In genomic region chr17:32631341-32632109, GRCh38 we compare ENCODE assay signal across 19 cellular contexts.
DNase-seq lines count a peak whose midpoint lies in the region; ATAC-seq and TF ChIP-seq lines count a peak whose summit lies in the region.
"Had no signal": no experiment of that assay in that cellular context is flagged by ENCODE, and none has a peak within 500 bp of the region (broad histone marks: within the 10 kb centered on the region; RNA-seq: fewer than 3 reads in every experiment).

No MANE protein-coding gene starts in this region.

- no peaks in the 10 kb centered on the region for H3K9me3 ChIP-seq in gastroesophageal sphincter
- no peaks in the 10 kb centered on the region for H3K9me3 ChIP-seq in thyroid gland

- H3K27me3 Mint-ChIP-seq in activated T-helper 17 cell treated with anti-CD3 and anti-CD28 coated beads, Interleukin-2, amount 50 U/mL, for 72 hours = no peaks in the 10 kb centered on the region
- H3K27me3 Mint-ChIP-seq: B cell; CD4-positive, alpha-beta T cell had no signal

- H3K36me3 ChIP-seq in gastroesophageal sphincter (peaks cover 0 to 5% of the 10 kb centered on the region in 2 donors), thyroid gland (no peaks in the 10 kb centered on the region)

- H3K27ac ChIP-seq in gastroesophageal sphincter = no peak overlapping the region
- H3K27ac ChIP-seq in thyroid gland = no peak overlapping the region
- H3K27ac ChIP-seq: 22Rv1, HL-60 had no signal

- H3K9me3 Mint-ChIP-seq in activated T-helper 17 cell treated with anti-CD3 and anti-CD28 coated beads, Interleukin-2, amount 50 U/mL, for 72 hours = no peaks in the 10 kb centered on the region
- H3K9me3 Mint-ChIP-seq: CD4-positive, alpha-beta T cell; GM23338 had no signal

- DNase-seq in Right ventricle myocardium inferior (ENCODE audit: missing footprints) (no peak), cardiac septum (ENCODE audit: low spot score) (no peak), left ventricle myocardium superior (no peak), thyroid gland (peak; percentile 10 to 38), ecto neural progenitor cell (ENCODE audit: low spot score) (no peak)
- DNase-seq: C1 segment of cervical spinal cord; CD4-positive, alpha-beta T cell; DMS153; DND-41; GDM1; H7; IMR-90 had no signal

- TF ChIP-seq POLR2A in gastroesophageal sphincter (IDR thresholded peaks at IDR 0.05) = no peak
- no peak for TF ChIP-seq POLR2A in thyroid gland (IDR thresholded peaks at IDR 0.05)

- peak; percentile 91 for ATAC-seq in Right ventricle myocardium inferior
- ATAC-seq in gastroesophageal sphincter = peak; percentile 71
- peak; percentile 92 for ATAC-seq in left ventricle myocardium superior
- ATAC-seq in activated T-helper 17 cell treated with anti-CD3 and anti-CD28 coated beads, Interleukin-2, amount 50 U/mL, for 72 hours (replicated peaks) = no peak
- ATAC-seq in GM19467 (IDR thresholded peaks at IDR 0.05; ENCODE audit: unreplicated experiment) = no peak
- ATAC-seq: GM23338 had no signal

- 81 to 82% methylated on average over 4 to 5 of the region's 6 CpGs for WGBS in gastroesophageal sphincter (ENCODE audit: low coverage in 1 of 2), 2 donors
- 61 to 62% methylated on average over 6 of the region's 6 CpGs for WGBS in thyroid gland, 2 donors

- no peak for TF ChIP-seq EP300 in gastroesophageal sphincter (IDR thresholded peaks at IDR 0.05)

- H3K36me3 Mint-ChIP-seq in activated T-helper 17 cell treated with anti-CD3 and anti-CD28 coated beads, Interleukin-2, amount 50 U/mL, for 72 hours (ENCODE audit: low read depth) = no peaks in the 10 kb centered on the region

- H3K4me3 ChIP-seq in gastroesophageal sphincter = no peak overlapping the region
- no peak overlapping the region for H3K4me3 ChIP-seq in thyroid gland (replicated peaks in 1 of 3)
- H3K4me3 ChIP-seq: GM23338 had no signal

- intact Hi-C loops in Right ventricle myocardium inferior (cut with DNase I) = no loop called here
- intact Hi-C loops in cardiac septum (cut with DNase I) = no loop called here
- intact Hi-C loops in left ventricle myocardium superior (cut with micrococcal nuclease) = no loop called here
- intact Hi-C loops in thyroid gland (cut with DNase I) = no loop called here

- H3K27ac Mint-ChIP-seq in activated T-helper 17 cell treated with anti-CD3 and anti-CD28 coated beads, Interleukin-2, amount 50 U/mL, for 72 hours = no peak overlapping the region
- H3K27ac Mint-ChIP-seq: B cell; CD4-positive, alpha-beta T cell; GM23338 had no signal

- H3K4me1 Mint-ChIP-seq in activated T-helper 17 cell treated with anti-CD3 and anti-CD28 coated beads, Interleukin-2, amount 50 U/mL, for 72 hours = no peaks in the 10 kb centered on the region
- H3K4me1 Mint-ChIP-seq: B cell had no signal

- no peak overlapping the region for H3K4me3 Mint-ChIP-seq in activated T-helper 17 cell treated with anti-CD3 and anti-CD28 coated beads, Interleukin-2, amount 50 U/mL, for 72 hours
- H3K4me3 Mint-ChIP-seq: B cell; CD4-positive, alpha-beta T cell; GM23338 had no signal

- H3K27me3 ChIP-seq in gastroesophageal sphincter (no peaks in the 10 kb centered on the region), thyroid gland (no peaks in the 10 kb centered on the region)

- H3K4me1 ChIP-seq in gastroesophageal sphincter (peaks cover 0 to 7% (median 0%) of the 10 kb centered on the region in 3 donors), thyroid gland (no peaks in the 10 kb centered on the region)

- TF ChIP-seq CTCF in gastroesophageal sphincter (IDR thresholded peaks at IDR 0.05) = no peak
- TF ChIP-seq CTCF in thyroid gland (IDR thresholded peaks at IDR 0.05) = no peak

Comparison
In these comparisons a context has a peak if more than half of its experiments do, and no peak if none do; other contexts are left out.
1. ATAC-seq: peak in Right ventricle myocardium inferior (single experiment), gastroesophageal sphincter (single experiment) and left ventricle myocardium superior (single experiment); none in activated T-helper 17 cell treated with anti-CD3 and anti-CD28 coated beads, Interleukin-2, amount 50 U/mL, for 72 hours (single experiment) and GM19467 (single experiment).
2. DNase-seq: peak in thyroid gland (2 of 2); none in Right ventricle myocardium inferior (single experiment), cardiac septum (single experiment), left ventricle myocardium superior (single experiment) and ecto neural progenitor cell (single experiment).